Comparison of ENCODE assay signal across 13 cellular contexts in the genomic region with DNA sequence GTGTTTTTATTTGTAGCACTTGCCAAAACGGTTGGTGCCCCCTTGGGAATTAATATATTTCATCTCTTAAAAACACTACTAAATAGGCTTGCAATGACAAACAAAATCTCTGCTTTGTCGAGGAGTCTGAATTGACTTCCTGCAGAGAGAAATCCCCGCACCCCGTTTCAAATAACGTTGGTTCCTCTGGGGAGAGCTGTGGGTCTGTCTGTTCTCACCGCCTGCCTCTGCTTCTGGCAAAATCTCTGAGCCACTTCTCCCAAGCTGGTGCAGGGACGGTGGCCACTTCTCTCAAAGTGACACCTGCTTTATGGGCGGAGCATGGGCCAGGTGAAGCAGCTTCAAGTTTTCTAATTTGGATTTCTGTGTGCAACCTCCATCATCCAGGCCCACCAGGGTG.
DNase-seq lines count a peak whose midpoint lies in the region; ATAC-seq and TF ChIP-seq lines count a peak whose summit lies in the region.
"Had no signal": no experiment of that assay in that cellular context is flagged by ENCODE, and none has a peak within 500 bp of the region (broad histone marks: within the 10 kb centered on the region; RNA-seq: fewer than 3 reads in every experiment).

No MANE protein-coding gene starts in this region.

- H3K9me3 ChIP-seq in BLaER1 treated with 17β-estradiol and CSF1 and Interleukin-3, amounts not matched to agents 10 nM and 100 nM (replicated peaks in 1 of 11) = peaks cover 0 to 5% (median 0%) of the 10 kb centered on the region in 11 experiments; a peak in 1 of 22 replicates
- no peaks in the 10 kb centered on the region for H3K9me3 ChIP-seq in naive thymus-derived CD4-positive, alpha-beta T cell (ENCODE audit: control insufficient read depth in 2 of 3, low read length in 3 of 3)
- H3K9me3 ChIP-seq in aorta (ENCODE audit: control insufficient read depth, low read length) = no peaks in the 10 kb centered on the region
- H3K9me3 ChIP-seq: A549, BE2C had no signal

- 34% methylated on average over 8 of the region's 8 CpGs for WGBS in aorta, 2 donors

- intact Hi-C loops in activated CD4-positive, alpha-beta T cell treated with anti-CD3 and anti-CD28 coated beads, Interleukin-2, amount 10 ng/mL, durations not matched to agents 24 days and 14 days (cut with micrococcal nuclease) = no loop called here
- intact Hi-C loops in naive thymus-derived CD4-positive, alpha-beta T cell (cut with micrococcal nuclease) = no loop called here
- intact Hi-C loops in aorta (cut with DNase I) = no loop called here

- H3K4me1 ChIP-seq in BLaER1 treated with 17β-estradiol and CSF1 and Interleukin-3, amounts not matched to agents 10 nM and 100 nM = peaks cover 0 to 20% (median 16%) of the 10 kb centered on the region in 10 experiments; a peak in 16 of 20 replicates
- no peaks in the 10 kb centered on the region for H3K4me1 ChIP-seq in GM23338 (ENCODE audit: insufficient read depth)
- H3K4me1 ChIP-seq in naive thymus-derived CD4-positive, alpha-beta T cell (ENCODE audit: control insufficient read depth in 2 of 2, insufficient read depth in 2 of 2, low read length in 2 of 2) = peaks cover 0 to 4% of the 10 kb centered on the region in 2 donors
- no peaks in the 10 kb centered on the region for H3K4me1 ChIP-seq in aorta (ENCODE audit: control insufficient read depth in 1 of 2, insufficient read depth in 2 of 2, low read length in 2 of 2)
- H3K4me1 ChIP-seq: A549, BE2C had no signal

- no peaks in the 10 kb centered on the region for H3K36me3 Mint-ChIP-seq in activated CD4-positive, alpha-beta T cell treated with anti-CD3 and anti-CD28 coated beads, Interleukin-2, amount 10 ng/mL, durations not matched to agents 24 days and 14 days (ENCODE audit: low read depth)
- H3K36me3 Mint-ChIP-seq in GM23338 (ENCODE audit: low read depth) = no peaks in the 10 kb centered on the region
- H3K36me3 Mint-ChIP-seq in naive thymus-derived CD4-positive, alpha-beta T cell = peaks cover 0 to 2% (median 0%) of the 10 kb centered on the region in 5 donors

- H3K27me3 ChIP-seq in BLaER1 treated with 17β-estradiol and CSF1 and Interleukin-3, amounts not matched to agents 10 nM and 100 nM = no peaks in the 10 kb centered on the region
- H3K27me3 ChIP-seq in GM23338 (ENCODE audit: insufficient read depth) (no peaks in the 10 kb centered on the region), aorta (ENCODE audit: control insufficient read depth in 1 of 2, insufficient read depth in 2 of 2, low read length in 1 of 2) (no peaks in the 10 kb centered on the region)
- no peaks in the 10 kb centered on the region for H3K27me3 ChIP-seq in naive thymus-derived CD4-positive, alpha-beta T cell (ENCODE audit: control insufficient read depth in 2 of 2, insufficient read depth in 2 of 2, low read length in 2 of 2)
- H3K27me3 ChIP-seq: BE2C had no signal

- H3K4me3 Mint-ChIP-seq in activated CD4-positive, alpha-beta T cell treated with anti-CD3 and anti-CD28 coated beads, Interleukin-2, amount 10 ng/mL, durations not matched to agents 24 days and 14 days = no peak overlapping the region
- no peak overlapping the region for H3K4me3 Mint-ChIP-seq in GM23338
- H3K4me3 Mint-ChIP-seq in naive thymus-derived CD4-positive, alpha-beta T cell = peak overlapping the region in 1 of 10 donors; percentile 26

- H3K4me2 ChIP-seq in BLaER1 treated with 17β-estradiol and CSF1 and Interleukin-3, amounts not matched to agents 10 nM and 100 nM = peak overlapping the region in 10 of 11 experiments; percentile 14 to 75 (median 48); a peak in 18 of 22 replicates
- H3K4me2 ChIP-seq in GM23338 = no peak overlapping the region
- H3K4me2 ChIP-seq: A549 had no signal

- peak overlapping the region; percentile 61; the same call in 1 of the 2 replicates for H2AFZ ChIP-seq in GM23338

- TF ChIP-seq CTCF in GM23338 (conservative IDR thresholded peaks at IDR 0.05; ENCODE audit: low read depth in 2 of 2) = no peak

- no peak overlapping the region for H3K27ac ChIP-seq in BLaER1 treated with 17β-estradiol and CSF1 and Interleukin-3, amounts not matched to agents 10 nM and 100 nM
- H3K27ac ChIP-seq in GM23338 (ENCODE audit: low read depth) (no peak overlapping the region), aorta (ENCODE audit: low read depth in 1 of 2, low read length in 2 of 2) (no peak overlapping the region)
- no peak overlapping the region for H3K27ac ChIP-seq in naive thymus-derived CD4-positive, alpha-beta T cell (ENCODE audit: low read depth, low read length)
- H3K27ac ChIP-seq: A549, HL-60 had no signal

- no peaks in the 10 kb centered on the region for H4K20me1 ChIP-seq in BLaER1 treated with 17β-estradiol and CSF1 and Interleukin-3, amounts not matched to agents 10 nM and 100 nM
- H4K20me1 ChIP-seq in GM23338 (replicated peaks; ENCODE audit: insufficient read depth) = no peaks in the 10 kb centered on the region

- ATAC-seq in GM23338 (peak; percentile 71), aorta (ENCODE audit: low FRiP score) (no peak)
- ATAC-seq in naive thymus-derived CD4-positive, alpha-beta T cell = no peak
- ATAC-seq: A549 had no signal

- POLR2A ChIA-PET in naive thymus-derived CD4-positive, alpha-beta T cell (lab: Charles Lee) = no interaction called here

- no peaks in the 10 kb centered on the region for H3K9me2 ChIP-seq in GM23338 (ENCODE audit: insufficient read depth)

- no peaks in the 10 kb centered on the region for H3K36me3 ChIP-seq in BLaER1 treated with 17β-estradiol and CSF1 and Interleukin-3, amounts not matched to agents 10 nM and 100 nM
- H3K36me3 ChIP-seq in GM23338 (ENCODE audit: insufficient read depth) (no peaks in the 10 kb centered on the region), aorta (ENCODE audit: control insufficient read depth in 1 of 2, insufficient read depth in 2 of 2, low read length in 1 of 2) (no peaks in the 10 kb centered on the region)
- H3K36me3 ChIP-seq in naive thymus-derived CD4-positive, alpha-beta T cell (ENCODE audit: control insufficient read depth in 2 of 3, insufficient read depth in 3 of 3, low read length in 3 of 3) = no peaks in the 10 kb centered on the region
- H3K36me3 ChIP-seq: BE2C had no signal

- no peaks in the 10 kb centered on the region for H3K9me3 Mint-ChIP-seq in activated CD4-positive, alpha-beta T cell treated with anti-CD3 and anti-CD28 coated beads, Interleukin-2, amount 10 ng/mL, durations not matched to agents 24 days and 14 days
- no peaks in the 10 kb centered on the region for H3K9me3 Mint-ChIP-seq in GM23338
- peaks cover 0 to 7% (median 0%) of the 10 kb centered on the region in 11 donors for H3K9me3 Mint-ChIP-seq in naive thymus-derived CD4-positive, alpha-beta T cell

- no peak overlapping the region for H3K4me3 ChIP-seq in BLaER1 treated with 17β-estradiol and CSF1 and Interleukin-3, amounts not matched to agents 10 nM and 100 nM
- H3K4me3 ChIP-seq in GM23338 = no peak overlapping the region
- H3K4me3 ChIP-seq in naive thymus-derived CD4-positive, alpha-beta T cell (ENCODE audit: low read length) = no peak overlapping the region
- no peak overlapping the region for H3K4me3 ChIP-seq in aorta (ENCODE audit: low read length in 2 of 2)
- H3K4me3 ChIP-seq: A549 had no signal

- peak overlapping the region in 1 of 11 experiments; percentile 3; a peak in 1 of 22 replicates for H3K9ac ChIP-seq in BLaER1 treated with 17β-estradiol and CSF1 and Interleukin-3, amounts not matched to agents 10 nM and 100 nM

- peaks cover 6% of the 10 kb centered on the region for H3K27me3 Mint-ChIP-seq in activated CD4-positive, alpha-beta T cell treated with anti-CD3 and anti-CD28 coated beads, Interleukin-2, amount 10 ng/mL, durations not matched to agents 24 days and 14 days
- no peaks in the 10 kb centered on the region for H3K27me3 Mint-ChIP-seq in GM23338 (ENCODE audit: insufficient read depth, low read depth, poor library complexity)
- peaks cover 0 to 6% (median 0%) of the 10 kb centered on the region in 5 donors for H3K27me3 Mint-ChIP-seq in naive thymus-derived CD4-positive, alpha-beta T cell

- no peaks in the 10 kb centered on the region for H3F3A ChIP-seq in GM23338 (replicated peaks; ENCODE audit: low read depth)

- peak; percentile 48 for DNase-seq in activated CD4-positive, alpha-beta T cell treated with anti-CD3 and anti-CD28 coated beads, Interleukin-2, amount 10 ng/mL, durations not matched to agents 24 days and 14 days
- no peak for DNase-seq in activated CD4-positive, alpha-beta T cell treated with anti-CD3 and anti-CD28 coated beads for 1 hour
- DNase-seq in GM23338 (ENCODE audit: low spot score) (peak; percentile 4), aorta (no peak)
- DNase-seq in naive thymus-derived CD4-positive, alpha-beta T cell = peak in 5 of 9 donors; percentile 16 to 42 (median 33)
- no peak for DNase-seq in activated CD8-positive, alpha-beta memory T cell treated with anti-CD3 and anti-CD28 coated beads for 24 hours
- DNase-seq: BE2C, DMS53, GF-D8, H7 had no signal

- H3K79me2 ChIP-seq in GM23338 (replicated peaks; ENCODE audit: insufficient read depth) = no peaks in the 10 kb centered on the region

- CTCF ChIA-PET in naive thymus-derived CD4-positive, alpha-beta T cell (lab: Charles Lee) = interaction anchor here (0.9 kb wide), 1 partner anchor 12 kb away, joined by 3 read pairs; no protein-coding TSS in a partner anchor

- H3K27ac Mint-ChIP-seq in activated CD4-positive, alpha-beta T cell treated with anti-CD3 and anti-CD28 coated beads, Interleukin-2, amount 10 ng/mL, durations not matched to agents 24 days and 14 days = no peak overlapping the region
- no peak overlapping the region for H3K27ac Mint-ChIP-seq in GM23338
- peak overlapping the region in 6 of 9 donors; percentile 2 to 87 (median 20) for H3K27ac Mint-ChIP-seq in naive thymus-derived CD4-positive, alpha-beta T cell

- peaks cover 5% of the 10 kb centered on the region for H3K4me1 Mint-ChIP-seq in activated CD4-positive, alpha-beta T cell treated with anti-CD3 and anti-CD28 coated beads, Interleukin-2, amount 10 ng/mL, durations not matched to agents 24 days and 14 days
- H3K4me1 Mint-ChIP-seq in GM23338 = peaks cover 7% of the 10 kb centered on the region
- H3K4me1 Mint-ChIP-seq in naive thymus-derived CD4-positive, alpha-beta T cell = peaks cover 0 to 22% (median 14%) of the 10 kb centered on the region in 7 donors

TF ChIP-seq in GM23338, 12 proteins besides CTCF, POLR2A, EP300 and RAD21 (continues in another document):
- no peak for TF ChIP-seq POLR2AphosphoS5 (IDR thresholded peaks at IDR 0.05; ENCODE audit: low read depth)

Comparison
In these comparisons a context has a peak if more than half of its experiments do, and no peak if none do; other contexts are left out.
1. DNase-seq: peak in activated CD4-positive, alpha-beta T cell treated with anti-CD3 and anti-CD28 coated beads, Interleukin-2, amount 10 ng/mL, durations not matched to agents 24 days and 14 days (single experiment), GM23338 (single experiment) and naive thymus-derived CD4-positive, alpha-beta T cell (5 of 9); none in activated CD4-positive, alpha-beta T cell treated with anti-CD3 and anti-CD28 coated beads for 1 hour (single experiment), aorta (0 of 2) and activated CD8-positive, alpha-beta memory T cell treated with anti-CD3 and anti-CD28 coated beads for 24 hours (single experiment).
2. H3K27ac Mint-ChIP-seq: peak in naive thymus-derived CD4-positive, alpha-beta T cell (6 of 9); none in activated CD4-positive, alpha-beta T cell treated with anti-CD3 and anti-CD28 coated beads, Interleukin-2, amount 10 ng/mL, durations not matched to agents 24 days and 14 days (single experiment) and GM23338 (single experiment).